8 cellular contexts compared by ENCODE assay signal in genomic region chr9:79883073-79883645, GRCh38.
DNase-seq lines count a peak whose midpoint lies in the region; ATAC-seq lines count a peak whose summit lies in the region.

No MANE protein-coding gene starts in this region.

- ATAC-seq in GM21367 (IDR thresholded peaks at IDR 0.05; ENCODE audit: unreplicated experiment) = peak; percentile 55
- ATAC-seq in activated T-helper 17 cell treated with anti-CD3 and anti-CD28 coated beads, Interleukin-2, amount 50 U/mL, for 72 hours (replicated peaks) = peak; percentile 78
- ATAC-seq in HG02970 (IDR thresholded peaks at IDR 0.05; ENCODE audit: low FRiP score, unreplicated experiment) = no peak
- ATAC-seq in HG02610 (IDR thresholded peaks at IDR 0.05; ENCODE audit: unreplicated experiment) = no peak

- peaks cover 19% of the 10 kb centered on the region for H3K4me1 Mint-ChIP-seq in activated T-helper 17 cell treated with anti-CD3 and anti-CD28 coated beads, Interleukin-2, amount 50 U/mL, for 72 hours

- no peak overlapping the region for H3K27ac Mint-ChIP-seq in activated T-helper 17 cell treated with anti-CD3 and anti-CD28 coated beads, Interleukin-2, amount 50 U/mL, for 72 hours

- no peaks in the 10 kb centered on the region for H3K27me3 Mint-ChIP-seq in activated T-helper 17 cell treated with anti-CD3 and anti-CD28 coated beads, Interleukin-2, amount 50 U/mL, for 72 hours

- peak; percentile 30 for DNase-seq in KG1 (lab: John Stamatoyannopoulos, UW)
- peak; percentile 12 for DNase-seq in stimulated activated CD8-positive, alpha-beta memory T cell treated with anti-CD3 and anti-CD28 coated beads, Interleukin-2, amount 100 ng/mL, for 48 hours (ENCODE audit: low read depth in 2 of 2)
- DNase-seq in HK-2 (ENCODE audit: unreplicated experiment) = no peak
- no peak for DNase-seq in iPS-NIHi7 (ENCODE audit: extremely low spot score)

- peak overlapping the region; percentile 38 for H3K4me3 Mint-ChIP-seq in activated T-helper 17 cell treated with anti-CD3 and anti-CD28 coated beads, Interleukin-2, amount 50 U/mL, for 72 hours

- no peaks in the 10 kb centered on the region for H3K36me3 Mint-ChIP-seq in activated T-helper 17 cell treated with anti-CD3 and anti-CD28 coated beads, Interleukin-2, amount 50 U/mL, for 72 hours (ENCODE audit: low read depth)

- no peaks in the 10 kb centered on the region for H3K9me3 Mint-ChIP-seq in activated T-helper 17 cell treated with anti-CD3 and anti-CD28 coated beads, Interleukin-2, amount 50 U/mL, for 72 hours

Comparison
In these comparisons a context has a peak if more than half of its experiments do, and no peak if none do; other contexts are left out.
1. ATAC-seq: peak in GM21367 (single experiment) and activated T-helper 17 cell treated with anti-CD3 and anti-CD28 coated beads, Interleukin-2, amount 50 U/mL, for 72 hours (single experiment); none in HG02970 (single experiment) and HG02610 (single experiment).
2. DNase-seq: peak in KG1 (single experiment) and stimulated activated CD8-positive, alpha-beta memory T cell treated with anti-CD3 and anti-CD28 coated beads, Interleukin-2, amount 100 ng/mL, for 48 hours (2 of 2); none in HK-2 (single experiment) and iPS-NIHi7 (single experiment).